Comparison of ENCODE assay signal across 24 cellular contexts in genomic region chr2:231029563-231029962, GRCh38. TPM values are rescaled to one million over a fixed set of nuclear protein-coding genes. Genes with fewer than 3 reads are reported as not detected.
A peak's percentile ranks its signal among the peaks of the same experiment; 100 is the strongest.
DNase-seq lines count a peak whose midpoint lies in the region; ATAC-seq, FAIRE-seq and TF ChIP-seq lines count a peak whose summit lies in the region.
"Had no signal": no experiment of that assay in that cellular context is flagged by ENCODE, and none has a peak within 500 bp of the region (broad histone marks: within the 10 kb centered on the region; RNA-seq: fewer than 3 reads in every experiment).

No MANE protein-coding gene starts in this region.

- no peaks in the 10 kb centered on the region for H3K4me1 Mint-ChIP-seq in activated CD4-positive, alpha-beta T cell treated with anti-CD3 and anti-CD28 coated beads, Interleukin-2, amount 10 ng/mL, durations not matched to agents 7 days and 5 days
- H3K4me1 Mint-ChIP-seq in neural progenitor cell, result no peaks in the 10 kb centered on the region

- BruUV-seq in K562 (replicated peaks; lab: Mats Ljungman, UMichigan), result no TSS peak

- intact Hi-C loops in K562 (cut with micrococcal nuclease), result no loop called here

- H3K4me3 Mint-ChIP-seq in activated CD4-positive, alpha-beta T cell treated with anti-CD3 and anti-CD28 coated beads, Interleukin-2, amount 10 ng/mL, durations not matched to agents 7 days and 5 days, result no peak overlapping the region
- H3K4me3 Mint-ChIP-seq in neural progenitor cell, result no peak overlapping the region
- H3K4me3 Mint-ChIP-seq: CD8-positive, alpha-beta T cell; HFFc6 had no signal

- H3K4me2 ChIP-seq in K562 (ENCODE audit: insufficient read depth, low read length), result no peak overlapping the region
- H3K4me2 ChIP-seq in neural progenitor cell, result no peak overlapping the region
- H3K4me2 ChIP-seq: BLaER1 had no signal

- H3K4me3 ChIP-seq in K562 (no peak overlapping the region), neural progenitor cell (no peak overlapping the region), right atrium auricular region (no peak overlapping the region)
- H3K4me3 ChIP-seq: BLaER1, GM12878, GM23248 had no signal

- H3F3A ChIP-seq in neural progenitor cell (ENCODE audit: low read depth), result no peaks in the 10 kb centered on the region

- H4K20me1 ChIP-seq in K562 (replicated peaks; ENCODE audit: control insufficient read depth, insufficient read depth, low read length) (no peaks in the 10 kb centered on the region), neural progenitor cell (ENCODE audit: low read depth) (no peaks in the 10 kb centered on the region)
- H4K20me1 ChIP-seq: BLaER1 had no signal

- WGBS in K562 (ENCODE audit: insufficient coverage, low coverage, missing lambda C conversion rate), result 3% methylated on average over 5 of the region's 9 CpGs

- TF ChIP-seq CTCF in K562 (IDR thresholded peaks at IDR 0.05 in 2 of 3, conservative IDR thresholded peaks at IDR 0.05 in 1 of 3; ENCODE audit: insufficient read depth in 2 of 3, low read depth in 1 of 3, low read length in 3 of 3) (no peak), neural progenitor cell (IDR thresholded peaks at IDR 0.05) (no peak), right atrium auricular region (IDR thresholded peaks at IDR 0.05) (no peak)

- no peaks in the 10 kb centered on the region for H3K36me3 Mint-ChIP-seq in activated CD4-positive, alpha-beta T cell treated with anti-CD3 and anti-CD28 coated beads, Interleukin-2, amount 10 ng/mL, durations not matched to agents 7 days and 5 days (ENCODE audit: low read depth)
- H3K36me3 Mint-ChIP-seq in neural progenitor cell, result no peaks in the 10 kb centered on the region
- H3K36me3 Mint-ChIP-seq: CD8-positive, alpha-beta T cell had no signal

- H3K79me2 ChIP-seq in K562 (ENCODE audit: control insufficient read depth, insufficient read depth, low read length) (no peaks in the 10 kb centered on the region), neural progenitor cell (ENCODE audit: low read depth) (no peaks in the 10 kb centered on the region)

- H3K27ac ChIP-seq in K562 (ENCODE audit: extremely low read depth, low read depth, low read length), result no peak overlapping the region
- no peak overlapping the region for H3K27ac ChIP-seq in neural progenitor cell
- no peak overlapping the region for H3K27ac ChIP-seq in right atrium auricular region
- H3K27ac ChIP-seq: BLaER1, GM23248 had no signal

- TF ChIP-seq POLR2A in K562 (conservative IDR thresholded peaks at IDR 0.05), result no peak

- H3K9me1 ChIP-seq in K562 (ENCODE audit: control insufficient read depth, insufficient read depth, low read length), result no peaks in the 10 kb centered on the region

- no peak for TF ChIP-seq EP300 in K562 (IDR thresholded peaks at IDR 0.05; ENCODE audit: low read length)

- DNase-seq in activated CD4-positive, alpha-beta T cell treated with anti-CD3 and anti-CD28 coated beads for 48 hours, result peak; percentile 17
- DNase-seq in activated CD4-positive, alpha-beta T cell treated with anti-CD3 and anti-CD28 coated beads, Interleukin-2, amount 10 ng/mL, durations not matched to agents 7 days and 5 days, result no peak
- DNase-seq in K562 (ENCODE audit: extremely low read depth in 1 of 4, low spot score in 3 of 4), result no peak
- DNase-seq in neural progenitor cell (ENCODE audit: low spot score), result no peak
- DNase-seq in right atrium auricular region (ENCODE audit: low spot score), result no peak
- no peak for DNase-seq in stimulated activated naive CD8-positive, alpha-beta T cell treated with anti-CD3 and anti-CD28 coated beads, Interleukin-15, Interleukin-2, amounts not matched to agents 100 U/mL and 50 U/mL, for 24 hours
- DNase-seq: 8988T; Calu3; CD8-positive, alpha-beta T cell; DMS53; DND-41; EL; GM23248; HCEC 1CT; HFFc6; IMR-90 had no signal

- no peaks in the 10 kb centered on the region for H3K9me3 Mint-ChIP-seq in activated CD4-positive, alpha-beta T cell treated with anti-CD3 and anti-CD28 coated beads, Interleukin-2, amount 10 ng/mL, durations not matched to agents 7 days and 5 days
- no peaks in the 10 kb centered on the region for H3K9me3 Mint-ChIP-seq in neural progenitor cell
- H3K9me3 Mint-ChIP-seq: CD8-positive, alpha-beta T cell; HFFc6 had no signal

- H3K4me1 ChIP-seq in K562 (replicated peaks in 1 of 2; ENCODE audit: control insufficient read depth in 2 of 2, insufficient read depth in 2 of 2, low read length in 2 of 2), result no peaks in the 10 kb centered on the region
- no peaks in the 10 kb centered on the region for H3K4me1 ChIP-seq in neural progenitor cell
- no peaks in the 10 kb centered on the region for H3K4me1 ChIP-seq in right atrium auricular region
- H3K4me1 ChIP-seq: BLaER1 had no signal

- no peak for TF ChIP-seq RAD21 in K562 (CRISPR knock-in tag; conservative IDR thresholded peaks at IDR 0.05 in 1 of 2, IDR thresholded peaks at IDR 0.05 in 1 of 2)

- in situ Hi-C loops in K562 (cut with MboI), result no loop called here

- no peak overlapping the region for H3K27ac Mint-ChIP-seq in activated CD4-positive, alpha-beta T cell treated with anti-CD3 and anti-CD28 coated beads, Interleukin-2, amount 10 ng/mL, durations not matched to agents 7 days and 5 days
- H3K27ac Mint-ChIP-seq in neural progenitor cell, result peak overlapping the region; percentile 42
- H3K27ac Mint-ChIP-seq: CD8-positive, alpha-beta T cell; HFFc6 had no signal

- ATAC-seq in K562 (no peak), GM21528 (IDR thresholded peaks at IDR 0.05; ENCODE audit: low FRiP score, unreplicated experiment) (no peak)
- no peak for ATAC-seq in stimulated activated naive CD8-positive, alpha-beta T cell treated with anti-CD3 and anti-CD28 coated beads, Interleukin-15, Interleukin-2, amounts not matched to agents 100 U/mL and 50 U/mL, for 24 hours
- ATAC-seq: CD8-positive, alpha-beta T cell had no signal

- FAIRE-seq in K562 (lab: Jason Lieb, UNC), result no peak
- FAIRE-seq: GM12878, H54, HTR-8/SVneo had no signal

- H3K27me3 ChIP-seq in K562 (ENCODE audit: control insufficient read depth in 2 of 2, insufficient read depth in 2 of 2, low read length in 2 of 2), result peaks cover 0 to 18% of the 10 kb centered on the region in 2 experiments; a peak in 2 of 5 replicates
- peaks cover 25% of the 10 kb centered on the region for H3K27me3 ChIP-seq in neural progenitor cell
- H3K27me3 ChIP-seq in right atrium auricular region, result no peaks in the 10 kb centered on the region

- H3K27me3 Mint-ChIP-seq in activated CD4-positive, alpha-beta T cell treated with anti-CD3 and anti-CD28 coated beads, Interleukin-2, amount 10 ng/mL, durations not matched to agents 7 days and 5 days, result peaks cover 23% of the 10 kb centered on the region
- peaks cover 13% of the 10 kb centered on the region for H3K27me3 Mint-ChIP-seq in neural progenitor cell (ENCODE audit: insufficient read depth, low read depth)

- CTCF ChIA-PET in activated CD4-positive, alpha-beta T cell treated with anti-CD3 and anti-CD28 coated beads, Interleukin-2, amount 10 ng/mL, durations not matched to agents 7 days and 5 days (lab: Charles Lee), result interaction anchor here (1.9 kb wide), 1 partner anchor 22 kb away, joined by 5 read pairs; no protein-coding TSS in a partner anchor
- CTCF ChIA-PET in K562 (lab: Yijun Ruan, JAX; ENCODE audit: low intra/inter-chr PET ratio), result no interaction called here

- H2AFZ ChIP-seq in K562 (ENCODE audit: low read depth, low read length) (no peak overlapping the region), neural progenitor cell (replicated peaks) (no peak overlapping the region)
- H2AFZ ChIP-seq: GM23248 had no signal

- H3K9me3 ChIP-seq in K562 (replicated peaks; ENCODE audit: control insufficient read depth, insufficient read depth, low read depth, low read length) (no peaks in the 10 kb centered on the region), neural progenitor cell (ENCODE audit: low read depth) (no peaks in the 10 kb centered on the region), right atrium auricular region (no peaks in the 10 kb centered on the region)
- H3K9me3 ChIP-seq: BLaER1 had no signal

- H3K36me3 ChIP-seq in K562 (ENCODE audit: control insufficient read depth, insufficient read depth, low read length), result no peaks in the 10 kb centered on the region
- H3K36me3 ChIP-seq in neural progenitor cell, result no peaks in the 10 kb centered on the region
- no peaks in the 10 kb centered on the region for H3K36me3 ChIP-seq in right atrium auricular region
- H3K36me3 ChIP-seq: BLaER1 had no signal

- H3K9ac ChIP-seq in K562 (ENCODE audit: insufficient read depth in 1 of 2, low read depth in 2 of 2, low read length in 2 of 2), result no peak overlapping the region; a peak in 1 of 4 replicates
- H3K9ac ChIP-seq in neural progenitor cell, result no peak overlapping the region
- H3K9ac ChIP-seq: BLaER1, GM23248 had no signal

- POLR2A ChIA-PET in activated CD4-positive, alpha-beta T cell treated with anti-CD3 and anti-CD28 coated beads, Interleukin-2, amount 10 ng/mL, durations not matched to agents 7 days and 5 days (lab: Charles Lee), result no interaction called here
- POLR2A ChIA-PET in K562 (lab: Yijun Ruan, JAX), result no interaction called here

RNA-seq across cellular contexts. Expression of gene C2orf72, which starts 7.8 kb away (rescaled TPM):
- total RNA-seq in activated CD4-positive, alpha-beta T cell treated with anti-CD3 and anti-CD28 coated beads, Interleukin-2, amount 10 ng/mL, durations not matched to agents 7 days and 5 days, result under 1 TPM in 1 of 2 experiments, not detected in 1; 0.15 TPM
- 0.12 TPM in 1 of 2 replicates, not detected in the other for total RNA-seq in K562 (2011; cell fraction: chromatin; rRNA removed; ENCODE audit: low replicate concordance)
- total RNA-seq in K562 (2011; cell fraction: nucleolus; rRNA removed), result not detected in 2 replicates
- total RNA-seq in K562 (2011; cell fraction: nucleoplasm; rRNA removed), result not detected in 2 replicates
- total RNA-seq in K562 (2014; rRNA removed) (not detected in 2 replicates), K562 (2014; rRNA removed; fragmentation: Illumina TruSeq; extraction: Trizol) (not detected in 2 replicates), K562 (2015; rRNA removed; fragmentation: Illumina TruSeq; extraction: Trizol) (0.18 and 0.23 TPM in 2 replicates), K562 (2021) (0.11 and 0.22 TPM in 2 replicates), neural progenitor cell (ENCODE audit: low replicate concordance) (2.4 TPM in 2 replicates), right atrium auricular region (under 1 TPM in 1 of 2 donors, not detected in 1; 0.08 TPM)
- polyA plus RNA-seq in K562 (2011; rRNA removed) (0.08 and 0.24 TPM in 2 replicates), K562 (2014; fragmentation: Illumina TruSeq; extraction: Trizol) (not detected in 2 replicates), K562 (2014; fragmentation: Nextera tagmentation; extraction: Ambion mirVana) (not detected), K562 (2014; rRNA removed) (not detected in 2 replicates)
- polyA plus RNA-seq in K562 (2011; cell fraction: cytosol; rRNA removed), result 0.07 and 0.35 TPM in 2 replicates
- 0.09 and 0.18 TPM in 2 replicates for polyA plus RNA-seq in K562 (2011; cell fraction: nucleus; rRNA removed)
- 0.04 and 0.12 TPM in 2 replicates for polyA plus RNA-seq in K562 (2012)
- polyA minus RNA-seq in K562 (2011; rRNA and poly(A)+ RNA removed), result 0.07 and 0.09 TPM in 2 replicates
- polyA minus RNA-seq in K562 (2011; cell fraction: cytosol; rRNA and poly(A)+ RNA removed), result 0.82 TPM in 1 of 2 replicates, not detected in the other
- not detected in 2 replicates for polyA minus RNA-seq in K562 (2011; cell fraction: nucleus; rRNA and poly(A)+ RNA removed)
- total RNA-seq: A673; CD8-positive, alpha-beta T cell; HFFc6 had no signal
- polyA plus RNA-seq: AG04450, GM23248 had no signal

RNA-seq across cellular contexts. Expression of gene PSMD1, which starts 27.1 kb away (rescaled TPM):
- 100 to 1,000 TPM in 1 of 2 experiments, 10 to 100 TPM in 1; 80.5 to 101 TPM for total RNA-seq in activated CD4-positive, alpha-beta T cell treated with anti-CD3 and anti-CD28 coated beads, Interleukin-2, amount 10 ng/mL, durations not matched to agents 7 days and 5 days
- total RNA-seq in K562 (2011; cell fraction: chromatin; rRNA removed; ENCODE audit: low replicate concordance), result 70.9 and 146 TPM in 2 replicates
- 39.5 and 50.9 TPM in 2 replicates for total RNA-seq in K562 (2011; cell fraction: nucleolus; rRNA removed)
- total RNA-seq in K562 (2011; cell fraction: nucleoplasm; rRNA removed), result 71.0 and 106 TPM in 2 replicates
- total RNA-seq in K562 (2014; rRNA removed) (100 TPM in 2 replicates), K562 (2014; rRNA removed; fragmentation: Illumina TruSeq; extraction: Trizol) (158 and 179 TPM in 2 replicates), K562 (2015; rRNA removed; fragmentation: Illumina TruSeq; extraction: Trizol) (140 and 150 TPM in 2 replicates), K562 (2021) (127 and 130 TPM in 2 replicates), neural progenitor cell (ENCODE audit: low replicate concordance) (101 and 132 TPM in 2 replicates), right atrium auricular region (10 to 100 TPM; 53.1 to 75.4 TPM)
- polyA plus RNA-seq in K562 (2011; rRNA removed) (206 and 257 TPM in 2 replicates), K562 (2014; fragmentation: Illumina TruSeq; extraction: Trizol) (177 and 236 TPM in 2 replicates), K562 (2014; fragmentation: Nextera tagmentation; extraction: Ambion mirVana) (100 to 1,000 TPM; 117 to 147 TPM), K562 (2014; rRNA removed) (103 and 105 TPM in 2 replicates)
- 180 and 186 TPM in 2 replicates for polyA plus RNA-seq in K562 (2011; cell fraction: cytosol; rRNA removed)
- polyA plus RNA-seq in K562 (2011; cell fraction: nucleus; rRNA removed), result 108 and 113 TPM in 2 replicates
- 58.2 and 146 TPM in 2 replicates for polyA plus RNA-seq in K562 (2012)
- polyA minus RNA-seq in K562 (2011; rRNA and poly(A)+ RNA removed), result 408 and 632 TPM in 2 replicates
- 79.8 and 106 TPM in 2 replicates for polyA minus RNA-seq in K562 (2011; cell fraction: cytosol; rRNA and poly(A)+ RNA removed)
- 48.7 and 79.3 TPM in 2 replicates for polyA minus RNA-seq in K562 (2011; cell fraction: nucleus; rRNA and poly(A)+ RNA removed)

RNA-seq across cellular contexts. Expression of gene SPATA3, which starts 33.6 kb away (rescaled TPM):
- under 1 TPM in 1 of 2 experiments, not detected in 1; 0.71 TPM for total RNA-seq in activated CD4-positive, alpha-beta T cell treated with anti-CD3 and anti-CD28 coated beads, Interleukin-2, amount 10 ng/mL, durations not matched to agents 7 days and 5 days
- not detected in 2 replicates for total RNA-seq in K562 (2011; cell fraction: chromatin; rRNA removed; ENCODE audit: low replicate concordance)
- not detected in 2 replicates for total RNA-seq in K562 (2011; cell fraction: nucleolus; rRNA removed)
- not detected in 2 replicates for total RNA-seq in K562 (2011; cell fraction: nucleoplasm; rRNA removed)
- not detected in 2 replicates for total RNA-seq in K562 (2014; rRNA removed)
- total RNA-seq in K562 (2014; rRNA removed; fragmentation: Illumina TruSeq; extraction: Trizol), result not detected in 2 replicates
- total RNA-seq in K562 (2015; rRNA removed; fragmentation: Illumina TruSeq; extraction: Trizol), result not detected in 2 replicates
- not detected in 2 replicates for total RNA-seq in K562 (2021)
- polyA plus RNA-seq in K562 (2011; rRNA removed), result not detected in 2 replicates
- polyA plus RNA-seq in K562 (2011; cell fraction: cytosol; rRNA removed), result not detected in 2 replicates
- polyA plus RNA-seq in K562 (2011; cell fraction: nucleus; rRNA removed), result not detected in 2 replicates
- not detected in 2 replicates for polyA plus RNA-seq in K562 (2012)
- polyA plus RNA-seq in K562 (2014; fragmentation: Illumina TruSeq; extraction: Trizol), result not detected in 2 replicates
- not detected for polyA plus RNA-seq in K562 (2014; fragmentation: Nextera tagmentation; extraction: Ambion mirVana)
- not detected in 2 replicates for polyA plus RNA-seq in K562 (2014; rRNA removed)
- polyA minus RNA-seq in K562 (2011; rRNA and poly(A)+ RNA removed), result not detected in 2 replicates
- not detected in 2 replicates for polyA minus RNA-seq in K562 (2011; cell fraction: cytosol; rRNA and poly(A)+ RNA removed)
- polyA minus RNA-seq in K562 (2011; cell fraction: nucleus; rRNA and poly(A)+ RNA removed), result not detected in 2 replicates
- total RNA-seq in neural progenitor cell (ENCODE audit: low replicate concordance), result not detected in 2 replicates
- not detected for total RNA-seq in right atrium auricular region
- total RNA-seq: A673; Calu3; CD8-positive, alpha-beta T cell; G401; GM12878; GM23248; HFFc6; IMR-90 had no signal
- polyA plus RNA-seq: AG04450, GM12878, GM23248, IMR-90 had no signal
